29 cellular contexts compared by ENCODE assay signal in genomic region chr11:61556621-61557020, GRCh38. TPM values are rescaled to one million over a fixed set of nuclear protein-coding genes. Genes with fewer than 3 reads are reported as not detected.
"Had no signal": no experiment of that assay in that cellular context is flagged by ENCODE, and none has a peak within 500 bp of the region (broad histone marks: within the 10 kb centered on the region; RNA-seq: fewer than 3 reads in every experiment).

No MANE protein-coding gene starts in this region.

- H3K9me3 ChIP-seq: body of pancreas had no signal

- FAIRE-seq: TTC549 had no signal

- H3K36me3 Mint-ChIP-seq: T-cell had no signal

- H3K4me3 Mint-ChIP-seq: activated CD4-positive, alpha-beta memory T cell treated with anti-CD3 and anti-CD28 coated beads, Interleukin-2, amount 10 ng/mL, durations not matched to agents 7 days and 5 days; activated CD4-positive, alpha-beta T cell treated with anti-CD3 and anti-CD28 coated beads for 36 hours; activated T-cell treated with anti-CD3 and anti-CD28 coated beads, Interleukin-2, amount 50 U/mL, for 72 hours had no signal

- H3K27ac Mint-ChIP-seq: activated CD4-positive, alpha-beta memory T cell treated with anti-CD3 and anti-CD28 coated beads, Interleukin-2, amount 10 ng/mL, durations not matched to agents 7 days and 5 days; activated CD4-positive, alpha-beta T cell treated with anti-CD3 and anti-CD28 coated beads for 36 hours; activated T-cell treated with anti-CD3 and anti-CD28 coated beads, Interleukin-2, amount 50 U/mL, for 72 hours; activated T-helper 2 cell treated with anti-CD3 and anti-CD28 coated beads, Interferon-gamma antibody, Interleukin-2, Interleukin-4, amounts not matched to agents 10 μg/mL and 5 μg/mL and 100 μg/mL, durations not matched to agents 14 hours and 24 hours and 36 hours had no signal

- H3K27ac ChIP-seq: body of pancreas had no signal

- H3K9me3 Mint-ChIP-seq: activated CD4-positive, alpha-beta memory T cell treated with anti-CD3 and anti-CD28 coated beads, Interleukin-2, amount 10 ng/mL, durations not matched to agents 7 days and 5 days; activated T-cell treated with anti-CD3 and anti-CD28 coated beads, Interleukin-2, amount 50 U/mL, for 72 hours; activated T-helper 2 cell treated with anti-CD3 and anti-CD28 coated beads, Interferon-gamma antibody, Interleukin-2, Interleukin-4, amounts not matched to agents 10 μg/mL and 5 μg/mL and 100 μg/mL, durations not matched to agents 14 hours and 24 hours and 36 hours; T-cell had no signal

- H3K27me3 ChIP-seq: body of pancreas had no signal

- H3K4me3 ChIP-seq: body of pancreas had no signal

- DNase-seq: activated CD4-positive, alpha-beta memory T cell treated with anti-CD3 and anti-CD28 coated beads, Interleukin-2, amount 10 ng/mL, durations not matched to agents 7 days and 5 days; activated CD4-positive, alpha-beta T cell treated with anti-CD3 and anti-CD28 coated beads for 36 hours; activated CD4-positive, alpha-beta T cell treated with anti-CD3 and anti-CD28 coated beads, Interleukin-2, amount 50 U/mL, for 1 hour; activated gamma-delta T cell treated with Interleukin-2 at 50 U/mL for 16 hours; activated naive CD4-positive, alpha-beta T cell treated with anti-CD3 and anti-CD28 coated beads, Interleukin-2, amount 50 U/mL, for 16 hours; activated T-cell treated with anti-CD3 and anti-CD28 coated beads for 4 hours; activated T-cell treated with anti-CD3 and anti-CD28 coated beads, Interleukin-2, amount 50 U/mL, for 72 hours; aorta; body of pancreas; IMR-90; KBM-7; NCI-H1092; NCI-H1417; NCI-H1694; NCI-H2029 treated with DMSO at 0.1 percent for 48 hours; NCI-H345; NCI-H510A; NCI-H526 treated with DMSO at 0.1 percent for 48 hours; NCI-H82; SIG-M5; T-cell; T-helper 2 cell; T1000 had no signal

- ATAC-seq: activated CD4-positive, alpha-beta T cell treated with anti-CD3 and anti-CD28 coated beads for 36 hours; activated T-cell treated with anti-CD3 and anti-CD28 coated beads, Interleukin-2, amount 50 U/mL, for 72 hours; body of pancreas; T-cell had no signal

RNA-seq across cellular contexts. Expression of gene SYT7, which starts 24.3 kb away (rescaled TPM):
- total RNA-seq: activated CD4-positive, alpha-beta memory T cell treated with anti-CD3 and anti-CD28 coated beads, Interleukin-2, amount 10 ng/mL, durations not matched to agents 7 days and 5 days; activated T-cell treated with anti-CD3 and anti-CD28 coated beads, Interleukin-2, amount 50 U/mL, for 72 hours; OCI-LY7 had no signal

RNA-seq across cellular contexts. Expression of gene LRRC10B, which starts 48.1 kb away (rescaled TPM):
- total RNA-seq: activated CD4-positive, alpha-beta T cell treated with anti-CD3 and anti-CD28 coated beads for 36 hours; activated CD8-positive, alpha-beta memory T cell treated with anti-CD3 and anti-CD28 coated beads for 36 hours; activated T-cell treated with anti-CD3 and anti-CD28 coated beads, Interleukin-2, amount 50 U/mL, for 72 hours; IMR-90; LHCN-M2; OCI-LY7; RPMI7951 had no signal
- polyA plus RNA-seq: IMR-90 had no signal
